ENCODE assay signal across 11 cellular contexts in genomic region chr2:96539215-96539920, GRCh38. TPM values are rescaled to one million over a fixed set of nuclear protein-coding genes. Genes with fewer than 3 reads are reported as not detected.
A peak's percentile ranks its signal among the peaks of the same experiment; 100 is the strongest.
DNase-seq lines count a peak whose midpoint lies in the region; ATAC-seq and TF ChIP-seq lines count a peak whose summit lies in the region.
"Had no signal": no experiment of that assay in that cellular context is flagged by ENCODE, and none has a peak within 500 bp of the region (broad histone marks: within the 10 kb centered on the region; RNA-seq: fewer than 3 reads in every experiment).

No MANE protein-coding gene starts in this region.

- POLR2A ChIA-PET in PC-3 (lab: Charles Lee; ENCODE audit: unreplicated experiment) = no interaction called here

- H3K9me3 Mint-ChIP-seq in T-helper 1 cell treated with Interleukin-12 subunit alpha and Interleukin-12 subunit beta and Interleukin-4 antibody, amounts not matched to agents 30 μg/mL and 1 μg/mL, for 36 hours = no peaks in the 10 kb centered on the region

- H4K20me1 ChIP-seq in PC-3 (ENCODE audit: low read length) = no peaks in the 10 kb centered on the region

- no peak for TF ChIP-seq EP300 in gastroesophageal sphincter (IDR thresholded peaks at IDR 0.05)

- DNase-seq in T-helper 1 cell (no peak), PC-3 (no peak), DMS53 treated with DMSO at 0.1 percent for 48 hours (lab: John Stamatoyannopoulos, UW; ENCODE audit: unreplicated experiment) (no peak)
- DNase-seq in stimulated activated naive CD4-positive, alpha-beta T cell treated with Interleukin-2 at 50 U/mL for 16 hours (lab: John Stamatoyannopoulos, UW) = peak; percentile 50

- ATAC-seq in PC-3 (no peak), gastroesophageal sphincter (no peak), GM21360 (IDR thresholded peaks at IDR 0.05; ENCODE audit: unreplicated experiment) (no peak), GM21723 (IDR thresholded peaks at IDR 0.05; ENCODE audit: unreplicated experiment) (no peak)

- no peaks in the 10 kb centered on the region for H3F3A ChIP-seq in PC-3 (ENCODE audit: low read length, unreplicated experiment)

- no peaks in the 10 kb centered on the region for H3K79me2 ChIP-seq in PC-3 (ENCODE audit: low read length)

- CTCF ChIA-PET in PC-3 (lab: Charles Lee) = interaction anchor here (1.2 to 1.5 kb wide), 2 partner anchors 11 to 15 kb away, joined by 3 to 7 read pairs; no protein-coding TSS in a partner anchor

- WGBS in gastroesophageal sphincter (ENCODE audit: low coverage in 1 of 2), 2 donors = 40 to 86% methylated on average over 1 to 4 of the region's 9 CpGs

- BruUV-seq in PC-3 (replicated peaks; lab: Mats Ljungman, UMichigan) = no TSS peak

- no peak for TF ChIP-seq CTCF in PC-3 (conservative IDR thresholded peaks at IDR 0.05; ENCODE audit: low read depth, low read length)
- TF ChIP-seq CTCF in gastroesophageal sphincter (IDR thresholded peaks at IDR 0.05) = no peak

- no peaks in the 10 kb centered on the region for H3K9me2 ChIP-seq in PC-3 (replicated peaks; ENCODE audit: low read length)

- no peak overlapping the region for H2AFZ ChIP-seq in PC-3 (ENCODE audit: low read length)

- H3K4me3 Mint-ChIP-seq in T-helper 1 cell treated with Interleukin-12 subunit alpha and Interleukin-12 subunit beta and Interleukin-4 antibody, amounts not matched to agents 30 μg/mL and 1 μg/mL, for 36 hours = peak overlapping the region; percentile 98

- H3K27me3 Mint-ChIP-seq in T-helper 1 cell treated with Interleukin-12 subunit alpha and Interleukin-12 subunit beta and Interleukin-4 antibody, amounts not matched to agents 30 μg/mL and 1 μg/mL, for 36 hours (ENCODE audit: low read depth) = no peaks in the 10 kb centered on the region

- peak in 1 of 2 donors; percentile 7 for TF ChIP-seq POLR2A in gastroesophageal sphincter (IDR thresholded peaks at IDR 0.05)

- peaks cover 56% of the 10 kb centered on the region for H3K36me3 Mint-ChIP-seq in T-helper 1 cell treated with Interleukin-12 subunit alpha and Interleukin-12 subunit beta and Interleukin-4 antibody, amounts not matched to agents 30 μg/mL and 1 μg/mL, for 36 hours (ENCODE audit: low read depth)
- H3K36me3 Mint-ChIP-seq: mesothelial cell of epicardium had no signal

- no peak overlapping the region for H3K4me3 ChIP-seq in PC-3 (ENCODE audit: low read length)
- H3K4me3 ChIP-seq in gastroesophageal sphincter = peak overlapping the region in 1 of 2 donors; percentile 100

- H3K4me1 ChIP-seq in PC-3 (ENCODE audit: insufficient read depth, low read length) (peaks cover 21% of the 10 kb centered on the region), gastroesophageal sphincter (peaks cover 0 to 81% (median 44%) of the 10 kb centered on the region in 3 donors)

- H3K27ac ChIP-seq in PC-3 (ENCODE audit: low read length) (no peak overlapping the region), gastroesophageal sphincter (peak overlapping the region in 3 of 4 donors; percentile 96 to 100 (median 100))
- H3K27ac ChIP-seq: 22Rv1 had no signal

- peak overlapping the region; percentile 90 for H3K27ac Mint-ChIP-seq in T-helper 1 cell treated with Interleukin-12 subunit alpha and Interleukin-12 subunit beta and Interleukin-4 antibody, amounts not matched to agents 30 μg/mL and 1 μg/mL, for 36 hours
- H3K27ac Mint-ChIP-seq: mesothelial cell of epicardium had no signal

- intact Hi-C loops in PC-3 (cut with micrococcal nuclease) = no loop called here

- no peaks in the 10 kb centered on the region for H3K36me3 ChIP-seq in PC-3 (ENCODE audit: low read depth, low read length)
- peaks cover 0 to 9% of the 10 kb centered on the region in 2 donors for H3K36me3 ChIP-seq in gastroesophageal sphincter

- H3K9me3 ChIP-seq in PC-3 (ENCODE audit: low read length) = no peaks in the 10 kb centered on the region
- no peaks in the 10 kb centered on the region for H3K9me3 ChIP-seq in gastroesophageal sphincter

- H3K9ac ChIP-seq in PC-3 (ENCODE audit: low read length) = no peak overlapping the region

- H3K4me1 Mint-ChIP-seq in T-helper 1 cell treated with Interleukin-12 subunit alpha and Interleukin-12 subunit beta and Interleukin-4 antibody, amounts not matched to agents 30 μg/mL and 1 μg/mL, for 36 hours (ENCODE audit: low read depth) = peaks cover 58% of the 10 kb centered on the region

- H3K4me2 ChIP-seq in PC-3 (ENCODE audit: low read length) = peak overlapping the region; percentile 44; the same call in 1 of the 2 replicates

- H3K27me3 ChIP-seq in PC-3 (ENCODE audit: low read length) (no peaks in the 10 kb centered on the region), gastroesophageal sphincter (no peaks in the 10 kb centered on the region)

RNA-seq across cellular contexts. Expression of gene ARID5A, which starts 2.8 kb away (rescaled TPM):
- total RNA-seq in PC-3 (2014; rRNA removed) = 6.1 and 8.2 TPM in 2 replicates
- total RNA-seq in gastroesophageal sphincter = 10 to 100 TPM; 40.0 to 98.5 (median 53.9) TPM

RNA-seq across cellular contexts. Expression of gene NEURL3, which starts 34.2 kb away (rescaled TPM):
- total RNA-seq in PC-3 (2014; rRNA removed) (0.18 and 0.40 TPM in 2 replicates), gastroesophageal sphincter (not detected)
- total RNA-seq: OCI-LY7 had no signal
